ENCODE assay signal across 15 cellular contexts in genomic region chr11:69541001-69541285, GRCh38. TPM values are rescaled to one million over a fixed set of nuclear protein-coding genes. Genes with fewer than 3 reads are reported as not detected.
DNase-seq lines count a peak whose midpoint lies in the region; ATAC-seq, FAIRE-seq and TF ChIP-seq lines count a peak whose summit lies in the region.
"Had no signal": no experiment of that assay in that cellular context is flagged by ENCODE, and none has a peak within 500 bp of the region (broad histone marks: within the 10 kb centered on the region; RNA-seq: fewer than 3 reads in every experiment).

No MANE protein-coding gene starts in this region.

- no peak for TF ChIP-seq EP300 in A549 (IDR thresholded peaks at IDR 0.05)

- H3K4me1 ChIP-seq in A549 (peaks cover 31% of the 10 kb centered on the region), GM23248 (ENCODE audit: insufficient read depth) (peaks cover 11% of the 10 kb centered on the region), small intestine (ENCODE audit: control insufficient read depth in 2 of 2, insufficient read depth in 1 of 2, low read depth in 1 of 2, low read length in 1 of 2) (no peaks in the 10 kb centered on the region), psoas muscle (peaks cover 12% of the 10 kb centered on the region)

- CTCF ChIA-PET in A549 (lab: Yijun Ruan, JAX) = interaction anchor here (1.3 kb wide), 1 partner anchor 22 kb away, joined by 5 read pairs; no protein-coding TSS in a partner anchor

- H3K27ac ChIP-seq in A549 = peak overlapping the region; percentile 66 to 85
- no peak overlapping the region for H3K27ac ChIP-seq in GM23248
- H3K27ac ChIP-seq in small intestine (ENCODE audit: low read depth in 1 of 2, low read length in 1 of 2) = no peak overlapping the region
- H3K27ac ChIP-seq in psoas muscle = no peak overlapping the region

- H3K27me3 ChIP-seq in GM23248 (replicated peaks; ENCODE audit: insufficient read depth) (no peaks in the 10 kb centered on the region), small intestine (ENCODE audit: control insufficient read depth in 2 of 2, insufficient read depth in 2 of 2, low read length in 2 of 2) (no peaks in the 10 kb centered on the region), psoas muscle (ENCODE audit: insufficient read depth in 3 of 3, low read length in 2 of 3) (no peaks in the 10 kb centered on the region)
- H3K27me3 ChIP-seq: Peyer's patch had no signal

- no peak for TF ChIP-seq RAD21 in A549 (conservative IDR thresholded peaks at IDR 0.05 in 1 of 2, IDR thresholded peaks at IDR 0.05 in 1 of 2)

- no peaks in the 10 kb centered on the region for H3F3A ChIP-seq in GM23248 (ENCODE audit: insufficient read depth)

- intact Hi-C loops in lower leg skin (cut with DNase I; ENCODE audit: low total_unique reads) (no loop called here), psoas muscle (cut with DNase I) (loop anchor here in 1 of 2 donors (5.0 kb wide), 1 partner anchor 94 kb away; no protein-coding TSS in a partner anchor)

- no peaks in the 10 kb centered on the region for H3K9me2 ChIP-seq in GM23248 (ENCODE audit: insufficient read depth)

- H3K9ac ChIP-seq in GM23248 = no peak overlapping the region

- WGBS in A549 (ENCODE audit: missing lambda C conversion rate) = 86% methylated on average over 4 of the region's 5 CpGs
- 87 to 89% methylated on average over 5 of the region's 5 CpGs for WGBS in GM23248 (ENCODE audit: low coverage in 1 of 2, low lambda C conversion rate in 2 of 2, missing lambda C conversion rate in 2 of 2), 2 experiments
- 65 to 75% (median 69%) methylated on average over 5 of the region's 5 CpGs for WGBS in small intestine, 3 donors
- WGBS in lower leg skin, 2 donors = 69 to 70% methylated on average over 5 of the region's 5 CpGs
- whole genome bisulfite sequencing in psoas muscle, 3 donors = 52 to 67% (median 64%) methylated on average over 5 of the region's 5 CpGs

- TF ChIP-seq POLR2A in A549 (IDR thresholded peaks at IDR 0.05; ENCODE audit: low read length) (no peak), lower leg skin (IDR thresholded peaks at IDR 0.05) (no peak)

- no peak overlapping the region for H2AFZ ChIP-seq in GM23248

- no peak for TF ChIP-seq CTCF in A549 (IDR thresholded peaks at IDR 0.05)
- no peak for TF ChIP-seq CTCF in D721Med (IDR thresholded peaks at IDR 0.05; ENCODE audit: insufficient read depth, missing control alignments)
- TF ChIP-seq CTCF in lower leg skin (IDR thresholded peaks at IDR 0.05) = no peak
- no peak for TF ChIP-seq CTCF in psoas muscle (IDR thresholded peaks at IDR 0.05)

- no peaks in the 10 kb centered on the region for H3K9me3 ChIP-seq in A549
- no peaks in the 10 kb centered on the region for H3K9me3 ChIP-seq in GM23248 (ENCODE audit: low read depth)
- no peaks in the 10 kb centered on the region for H3K9me3 ChIP-seq in small intestine (ENCODE audit: control insufficient read depth, low read depth)
- H3K9me3 ChIP-seq in psoas muscle = no peaks in the 10 kb centered on the region
- H3K9me3 ChIP-seq: Peyer's patch had no signal

- no peak for ATAC-seq in A549
- ATAC-seq in psoas muscle = no peak

- H3K79me2 ChIP-seq in GM23248 (ENCODE audit: insufficient read depth) = no peaks in the 10 kb centered on the region

- in situ Hi-C loops in GM23248 (cut with MboI) = no loop called here

- FAIRE-seq in A549 (lab: Jason Lieb, UNC) (no peak), small intestine (lab: Jason Lieb, UNC) (no peak), D721Med (lab: Jason Lieb, UNC) (no peak)
- FAIRE-seq: GM12891 had no signal

- H3K4me2 ChIP-seq in A549 (peak overlapping the region; percentile 62; the same call in 2 of the 3 replicates), GM23248 (ENCODE audit: unreplicated experiment) (no peak overlapping the region)

- no peak for DNase-seq in A549 (ENCODE audit: low read depth in 1 of 2, low spot score in 1 of 2)
- peak; percentile 35 for DNase-seq in GM23248
- peak; percentile 4 for DNase-seq in kidney tubule cell (ENCODE audit: low spot score)
- peak; percentile 19 for DNase-seq in small intestine
- DNase-seq in D721Med (ENCODE audit: insufficient read length, low spot score) = no peak
- no peak for DNase-seq in lower leg skin (ENCODE audit: low spot score in 2 of 2)
- DNase-seq in psoas muscle = no peak
- DNase-seq: HCEC 1CT, NCI-H1436 treated with DMSO at 0.1 percent for 48 hours, NCI-H2081, NCI-H524, SHP77 had no signal

- H3K36me3 ChIP-seq in GM23248 (ENCODE audit: low read depth) = no peaks in the 10 kb centered on the region
- H3K36me3 ChIP-seq in small intestine (ENCODE audit: control insufficient read depth in 2 of 2, insufficient read depth in 2 of 2, low read length in 2 of 2) = no peaks in the 10 kb centered on the region
- H3K36me3 ChIP-seq in psoas muscle (ENCODE audit: insufficient read depth in 1 of 2, low read depth in 1 of 2) = no peaks in the 10 kb centered on the region
- H3K36me3 ChIP-seq: Peyer's patch had no signal

- H4K20me1 ChIP-seq in GM23248 (ENCODE audit: insufficient read depth) = no peaks in the 10 kb centered on the region

- H3K4me3 ChIP-seq in A549 (no peak overlapping the region), GM23248 (no peak overlapping the region), small intestine (ENCODE audit: low read depth in 1 of 2, low read length in 2 of 2) (no peak overlapping the region), lower leg skin (ENCODE audit: low read depth, poor library complexity, severe bottlenecking) (no peak overlapping the region), psoas muscle (no peak overlapping the region)
- H3K4me3 ChIP-seq: Peyer's patch had no signal

- POLR2A ChIA-PET in A549 (lab: Yijun Ruan, JAX) = interaction anchor here (0.7 kb wide), 1 partner anchor 104 kb away, joined by 5 read pairs; no protein-coding TSS in a partner anchor

TF ChIP-seq in A549, 52 proteins besides CTCF, POLR2A, EP300 and RAD21:
- TF ChIP-seq HOXA7 (CRISPR knock-in tag; IDR thresholded peaks at IDR 0.05) (no peak), ZSCAN20 (CRISPR knock-in tag; IDR thresholded peaks at IDR 0.05) (no peak), PHF8 (IDR thresholded peaks at IDR 0.05; ENCODE audit: borderline replicate concordance, low read depth) (no peak), MAZ (IDR thresholded peaks at IDR 0.05; ENCODE audit: borderline replicate concordance, low read depth, low read length) (no peak), ZNF302 (CRISPR knock-in tag; IDR thresholded peaks at IDR 0.05) (no peak), MAFK (IDR thresholded peaks at IDR 0.05; ENCODE audit: partially characterized antibody) (no peak), RARB (CRISPR knock-in tag; IDR thresholded peaks at IDR 0.05) (no peak), RFX5 (IDR thresholded peaks at IDR 0.05) (no peak)
- TF ChIP-seq, protein P1, sequence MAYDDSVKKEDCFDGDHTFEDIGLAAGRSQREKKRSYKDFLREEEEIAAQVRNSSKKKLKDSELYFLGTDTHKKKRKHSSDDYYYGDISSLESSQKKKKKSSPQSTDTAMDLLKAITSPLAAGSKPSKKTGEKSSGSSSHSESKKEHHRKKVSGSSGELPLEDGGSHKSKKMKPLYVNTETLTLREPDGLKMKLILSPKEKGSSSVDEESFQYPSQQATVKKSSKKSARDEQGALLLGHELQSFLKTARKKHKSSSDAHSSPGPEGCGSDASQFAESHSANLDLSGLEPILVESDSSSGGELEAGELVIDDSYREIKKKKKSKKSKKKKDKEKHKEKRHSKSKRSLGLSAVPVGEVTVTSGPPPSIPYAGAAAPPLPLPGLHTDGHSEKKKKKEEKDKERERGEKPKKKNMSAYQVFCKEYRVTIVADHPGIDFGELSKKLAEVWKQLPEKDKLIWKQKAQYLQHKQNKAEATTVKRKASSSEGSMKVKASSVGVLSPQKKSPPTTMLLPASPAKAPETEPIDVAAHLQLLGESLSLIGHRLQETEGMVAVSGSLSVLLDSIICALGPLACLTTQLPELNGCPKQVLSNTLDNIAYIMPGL (CRISPR knock-in tag; IDR thresholded peaks at IDR 0.05; ENCODE audit: borderline replicate concordance) = no peak

RNA-seq across cellular contexts. Expression of gene LINC01488, which starts 59.5 kb away (rescaled TPM):
- polyA plus RNA-seq in A549 (2011; rRNA removed) (not detected in 2 replicates), A549 (2017; fragmentation: RNase III; extraction: RNeasy Plus Mini Kit Qiagen cat#74134 plus additional on column Dnase treatment) (0.05 to 0.11 TPM (median 0.09 TPM) in 3 replicates), GM23248 (2016; fragmentation: Nextera tagmentation; extraction: Ambion mirVana) (not detected in 2 replicates), small intestine (not detected), psoas muscle (under 1 TPM in 1 of 3 donors, not detected in 2; 0.03 TPM)
- polyA plus RNA-seq in A549 (2012; cell fraction: cytosol; rRNA removed) = 0.03 and 0.07 TPM in 2 replicates
- polyA plus RNA-seq in A549 (2012; cell fraction: nucleus; rRNA removed) = 0.19 and 0.22 TPM in 2 replicates
- not detected in 2 replicates for polyA minus RNA-seq in A549 (2011; rRNA and poly(A)+ RNA removed)
- not detected in 2 replicates for total RNA-seq in GM23248 (2014; rRNA removed; shearing (Covaris generic))
- total RNA-seq in lower leg skin (not detected), psoas muscle (not detected)
- total RNA-seq: Peyer's patch had no signal
- polyA plus RNA-seq: BJ had no signal

Comparison
In these comparisons a context has a peak if more than half of its experiments do, and no peak if none do; other contexts are left out.
1. DNase-seq: peak in GM23248 (single experiment), kidney tubule cell (single experiment) and small intestine (single experiment); none in A549 (0 of 2), D721Med (single experiment), lower leg skin (0 of 2) and psoas muscle (0 of 2).
2. H3K27ac ChIP-seq: peak in A549 (2 of 2); none in GM23248 (single experiment), small intestine (0 of 2) and psoas muscle (single experiment).